In the genomic region with DNA sequence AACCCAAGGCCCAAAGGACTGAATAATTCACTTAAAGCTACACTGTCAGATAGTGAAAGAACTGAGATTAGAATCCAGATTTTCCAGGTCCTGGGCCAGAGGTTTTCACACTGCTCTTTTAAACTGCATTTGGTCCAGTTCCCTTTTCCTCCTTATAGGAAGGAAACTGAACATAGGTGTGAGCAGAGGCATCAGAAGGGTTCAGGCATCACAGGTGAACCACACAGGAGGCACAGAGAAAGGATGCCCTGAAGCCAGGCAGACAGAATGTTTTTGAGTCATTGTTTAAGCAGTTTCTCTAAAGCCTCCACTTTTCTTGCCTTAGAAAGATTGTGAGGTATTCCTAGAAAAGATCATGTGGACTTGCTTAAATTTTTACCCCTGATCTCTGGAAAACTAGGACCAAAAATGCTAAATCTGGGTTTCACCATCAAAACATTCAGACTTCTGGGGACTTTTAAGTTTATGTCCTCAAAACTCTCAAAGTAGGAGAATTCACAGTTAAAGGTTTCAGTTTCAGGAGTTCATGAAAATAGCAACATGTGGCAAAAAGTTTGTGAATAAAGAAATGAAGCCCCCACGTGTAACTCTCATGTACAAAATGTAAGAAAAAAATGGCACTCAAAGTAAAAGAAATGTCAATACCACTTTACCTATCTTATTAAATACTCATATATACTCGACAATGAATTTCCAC, we compare ENCODE assay signal across 17 cellular contexts.
DNase-seq lines count a peak whose midpoint lies in the region; ATAC-seq and TF ChIP-seq lines count a peak whose summit lies in the region.
"Had no signal": no experiment of that assay in that cellular context is flagged by ENCODE, and none has a peak within 500 bp of the region (broad histone marks: within the 10 kb centered on the region; RNA-seq: fewer than 3 reads in every experiment).

No MANE protein-coding gene starts in this region.

- no peak overlapping the region for H3K9ac ChIP-seq in neural progenitor cell

- DNase-seq in effector CD8-positive, alpha-beta T cell (lab: John Stamatoyannopoulos, UW), result no peak
- DNase-seq in neural progenitor cell (ENCODE audit: low spot score), result no peak
- no peak for DNase-seq in activated naive CD4-positive, alpha-beta T cell treated with anti-CD3 and anti-CD28 coated beads, Interleukin-2, amount 50 U/mL, for 16 hours
- DNase-seq: activated CD4-positive, alpha-beta memory T cell treated with anti-CD3 and anti-CD28 coated beads, Interleukin-2, amount 10 ng/mL, durations not matched to agents 7 days and 5 days; anterior cingulate cortex; CD4-positive, alpha-beta memory T cell; heart left ventricle; NCI-H1105; SJCRH30; stimulated activated naive CD8-positive, alpha-beta T cell treated with anti-CD3 and anti-CD28 coated beads, Interleukin-15, amount 100 ng/mL, for 72 hours had no signal

- peaks cover 2% of the 10 kb centered on the region for H3K9me3 Mint-ChIP-seq in neural progenitor cell
- H3K9me3 Mint-ChIP-seq: activated CD4-positive, alpha-beta memory T cell treated with anti-CD3 and anti-CD28 coated beads, Interleukin-2, amount 10 ng/mL, durations not matched to agents 7 days and 5 days; CD4-positive, alpha-beta memory T cell had no signal

- peaks cover 11% of the 10 kb centered on the region for H3K4me1 Mint-ChIP-seq in neural progenitor cell
- H3K4me1 Mint-ChIP-seq: activated CD4-positive, alpha-beta memory T cell treated with anti-CD3 and anti-CD28 coated beads, Interleukin-2, amount 10 ng/mL, durations not matched to agents 7 days and 5 days; CD4-positive, alpha-beta memory T cell; stimulated activated naive CD8-positive, alpha-beta T cell treated with anti-CD3 and anti-CD28 coated beads, Interleukin-15, amount 100 ng/mL, for 72 hours had no signal

- no peaks in the 10 kb centered on the region for H3K36me3 ChIP-seq in neural progenitor cell
- H3K36me3 ChIP-seq: heart left ventricle, SJCRH30 had no signal

- no peaks in the 10 kb centered on the region for H3K79me2 ChIP-seq in neural progenitor cell (ENCODE audit: low read depth)

- H3F3A ChIP-seq in neural progenitor cell (ENCODE audit: low read depth), result no peaks in the 10 kb centered on the region

- no peaks in the 10 kb centered on the region for H4K20me1 ChIP-seq in neural progenitor cell (ENCODE audit: low read depth)

- no peak overlapping the region for H3K27ac ChIP-seq in neural progenitor cell
- H3K27ac ChIP-seq: coronary artery, heart left ventricle, SJCRH30 had no signal

- H3K27me3 Mint-ChIP-seq in neural progenitor cell (ENCODE audit: insufficient read depth, low read depth), result peaks cover 7% of the 10 kb centered on the region
- H3K27me3 Mint-ChIP-seq: activated CD4-positive, alpha-beta memory T cell treated with anti-CD3 and anti-CD28 coated beads, Interleukin-2, amount 10 ng/mL, durations not matched to agents 7 days and 5 days had no signal

- no peaks in the 10 kb centered on the region for H3K36me3 Mint-ChIP-seq in neural progenitor cell
- H3K36me3 Mint-ChIP-seq: CD4-positive, alpha-beta memory T cell had no signal

- no peak overlapping the region for H3K27ac Mint-ChIP-seq in neural progenitor cell
- H3K27ac Mint-ChIP-seq: activated CD4-positive, alpha-beta memory T cell treated with anti-CD3 and anti-CD28 coated beads, Interleukin-2, amount 10 ng/mL, durations not matched to agents 7 days and 5 days; CD4-positive, alpha-beta memory T cell; stimulated activated naive CD8-positive, alpha-beta T cell treated with anti-CD3 and anti-CD28 coated beads, Interleukin-15, amount 100 ng/mL, for 72 hours had no signal

- ATAC-seq in GM18499 (IDR thresholded peaks at IDR 0.05; ENCODE audit: insufficient read depth, unreplicated experiment) (peak; percentile 20), GM19455 (IDR thresholded peaks at IDR 0.05; ENCODE audit: unreplicated experiment) (peak; percentile 66), HG02642 (IDR thresholded peaks at IDR 0.05; ENCODE audit: poor library complexity, unreplicated experiment) (peak; percentile 43), HG03354 (IDR thresholded peaks at IDR 0.05; ENCODE audit: poor library complexity, severe bottlenecking, unreplicated experiment) (peak; percentile 46), HG02840 (IDR thresholded peaks at IDR 0.05; ENCODE audit: low FRiP score, unreplicated experiment) (no peak)
- ATAC-seq: esophagus mucosa; heart left ventricle; stimulated activated naive CD8-positive, alpha-beta T cell treated with anti-CD3 and anti-CD28 coated beads, Interleukin-15, amount 100 ng/mL, for 72 hours had no signal

- H3K4me2 ChIP-seq in neural progenitor cell, result no peak overlapping the region

- no peaks in the 10 kb centered on the region for H3K27me3 ChIP-seq in neural progenitor cell

- no peak overlapping the region for H3K4me3 Mint-ChIP-seq in neural progenitor cell
- H3K4me3 Mint-ChIP-seq: activated CD4-positive, alpha-beta memory T cell treated with anti-CD3 and anti-CD28 coated beads, Interleukin-2, amount 10 ng/mL, durations not matched to agents 7 days and 5 days; CD4-positive, alpha-beta memory T cell; stimulated activated naive CD8-positive, alpha-beta T cell treated with anti-CD3 and anti-CD28 coated beads, Interleukin-15, amount 100 ng/mL, for 72 hours had no signal

- TF ChIP-seq CTCF in neural progenitor cell (IDR thresholded peaks at IDR 0.05), result no peak

- no peak overlapping the region for H2AFZ ChIP-seq in neural progenitor cell (replicated peaks)

- no peak overlapping the region for H3K4me3 ChIP-seq in neural progenitor cell
- H3K4me3 ChIP-seq: coronary artery, heart left ventricle, SJCRH30 had no signal

- H3K4me1 ChIP-seq in neural progenitor cell, result no peaks in the 10 kb centered on the region
- H3K4me1 ChIP-seq: heart left ventricle, SJCRH30 had no signal

- no peaks in the 10 kb centered on the region for H3K9me3 ChIP-seq in neural progenitor cell (ENCODE audit: low read depth)
- H3K9me3 ChIP-seq: SJCRH30 had no signal
